ENCODE assay signal across 1 cellular context in the genomic region with DNA sequence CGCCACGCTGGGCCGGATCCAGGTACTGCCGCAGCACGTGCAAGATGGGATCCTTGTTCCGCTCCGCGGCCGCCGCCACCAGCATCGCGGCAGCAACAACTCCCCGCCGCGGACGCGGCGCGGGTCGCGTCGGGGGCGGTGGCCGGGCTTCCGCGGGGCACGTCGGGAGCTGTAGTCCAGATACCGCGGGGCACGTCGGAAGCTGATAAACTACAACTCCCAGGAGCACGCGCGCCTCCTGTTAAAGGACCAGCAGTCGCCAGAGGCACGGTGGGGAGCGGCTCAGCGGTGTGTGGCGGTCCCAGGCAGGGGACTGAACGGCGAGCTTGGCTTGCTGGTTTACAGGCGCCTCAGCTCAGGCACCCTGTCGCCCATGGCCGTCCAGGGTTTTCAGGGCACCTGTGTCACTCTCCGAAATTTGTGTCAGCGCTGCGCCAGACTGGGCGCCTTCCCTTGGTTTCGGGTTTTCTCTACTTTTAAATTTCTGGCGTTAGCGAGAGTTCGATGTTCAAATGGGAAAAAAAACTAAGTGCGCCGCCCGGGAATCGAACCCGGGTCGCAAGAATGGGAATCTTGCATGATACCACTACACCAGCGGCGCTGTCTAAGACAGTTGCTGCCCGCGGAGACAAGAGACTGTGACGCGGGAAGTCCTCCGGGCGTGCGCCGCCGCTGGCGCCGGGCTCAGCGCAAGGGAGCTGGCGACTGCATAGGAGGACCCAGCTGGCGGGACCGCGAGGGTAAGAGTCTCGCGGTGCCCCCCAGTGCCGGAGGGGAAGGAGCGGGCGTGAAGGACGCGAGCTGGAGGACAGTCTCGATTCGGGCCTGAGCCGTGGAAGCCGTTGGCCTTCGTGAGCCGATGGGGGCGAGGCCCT.
A peak's percentile ranks its signal among the peaks of the same experiment; 100 is the strongest.
TF ChIP-seq lines count a peak whose summit lies in the region.

A gene (minus strand): TSS at position 100 of the 875 bp plus-strand sequence. CDS start 15 bp downstream, at position 85.

TF ChIP-seq in WTC11, 78 proteins besides CTCF, POLR2A, EP300 and RAD21 (continued from another document and continues in another):
- TF ChIP-seq, protein P1, sequence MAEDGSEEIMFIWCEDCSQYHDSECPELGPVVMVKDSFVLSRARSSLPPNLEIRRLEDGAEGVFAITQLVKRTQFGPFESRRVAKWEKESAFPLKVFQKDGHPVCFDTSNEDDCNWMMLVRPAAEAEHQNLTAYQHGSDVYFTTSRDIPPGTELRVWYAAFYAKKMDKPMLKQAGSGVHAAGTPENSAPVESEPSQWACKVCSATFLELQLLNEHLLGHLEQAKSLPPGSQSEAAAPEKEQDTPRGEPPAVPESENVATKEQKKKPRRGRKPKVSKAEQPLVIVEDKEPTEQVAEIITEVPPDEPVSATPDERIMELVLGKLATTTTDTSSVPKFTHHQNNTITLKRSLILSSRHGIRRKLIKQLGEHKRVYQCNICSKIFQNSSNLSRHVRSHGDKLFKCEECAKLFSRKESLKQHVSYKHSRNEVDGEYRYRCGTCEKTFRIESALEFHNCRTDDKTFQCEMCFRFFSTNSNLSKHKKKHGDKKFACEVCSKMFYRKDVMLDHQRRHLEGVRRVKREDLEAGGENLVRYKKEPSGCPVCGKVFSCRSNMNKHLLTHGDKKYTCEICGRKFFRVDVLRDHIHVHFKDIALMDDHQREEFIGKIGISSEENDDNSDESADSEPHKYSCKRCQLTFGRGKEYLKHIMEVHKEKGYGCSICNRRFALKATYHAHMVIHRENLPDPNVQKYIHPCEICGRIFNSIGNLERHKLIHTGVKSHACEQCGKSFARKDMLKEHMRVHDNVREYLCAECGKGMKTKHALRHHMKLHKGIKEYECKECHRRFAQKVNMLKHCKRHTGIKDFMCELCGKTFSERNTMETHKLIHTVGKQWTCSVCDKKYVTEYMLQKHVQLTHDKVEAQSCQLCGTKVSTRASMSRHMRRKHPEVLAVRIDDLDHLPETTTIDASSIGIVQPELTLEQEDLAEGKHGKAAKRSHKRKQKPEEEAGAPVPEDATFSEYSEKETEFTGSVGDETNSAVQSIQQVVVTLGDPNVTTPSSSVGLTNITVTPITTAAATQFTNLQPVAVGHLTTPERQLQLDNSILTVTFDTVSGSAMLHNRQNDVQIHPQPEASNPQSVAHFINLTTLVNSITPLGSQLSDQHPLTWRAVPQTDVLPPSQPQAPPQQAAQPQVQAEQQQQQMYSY (CRISPR knock-in tag; IDR thresholded peaks at IDR 0.05), result peak; percentile 1; the same call in 1 of the 2 replicates
- TF ChIP-seq, protein P2, sequence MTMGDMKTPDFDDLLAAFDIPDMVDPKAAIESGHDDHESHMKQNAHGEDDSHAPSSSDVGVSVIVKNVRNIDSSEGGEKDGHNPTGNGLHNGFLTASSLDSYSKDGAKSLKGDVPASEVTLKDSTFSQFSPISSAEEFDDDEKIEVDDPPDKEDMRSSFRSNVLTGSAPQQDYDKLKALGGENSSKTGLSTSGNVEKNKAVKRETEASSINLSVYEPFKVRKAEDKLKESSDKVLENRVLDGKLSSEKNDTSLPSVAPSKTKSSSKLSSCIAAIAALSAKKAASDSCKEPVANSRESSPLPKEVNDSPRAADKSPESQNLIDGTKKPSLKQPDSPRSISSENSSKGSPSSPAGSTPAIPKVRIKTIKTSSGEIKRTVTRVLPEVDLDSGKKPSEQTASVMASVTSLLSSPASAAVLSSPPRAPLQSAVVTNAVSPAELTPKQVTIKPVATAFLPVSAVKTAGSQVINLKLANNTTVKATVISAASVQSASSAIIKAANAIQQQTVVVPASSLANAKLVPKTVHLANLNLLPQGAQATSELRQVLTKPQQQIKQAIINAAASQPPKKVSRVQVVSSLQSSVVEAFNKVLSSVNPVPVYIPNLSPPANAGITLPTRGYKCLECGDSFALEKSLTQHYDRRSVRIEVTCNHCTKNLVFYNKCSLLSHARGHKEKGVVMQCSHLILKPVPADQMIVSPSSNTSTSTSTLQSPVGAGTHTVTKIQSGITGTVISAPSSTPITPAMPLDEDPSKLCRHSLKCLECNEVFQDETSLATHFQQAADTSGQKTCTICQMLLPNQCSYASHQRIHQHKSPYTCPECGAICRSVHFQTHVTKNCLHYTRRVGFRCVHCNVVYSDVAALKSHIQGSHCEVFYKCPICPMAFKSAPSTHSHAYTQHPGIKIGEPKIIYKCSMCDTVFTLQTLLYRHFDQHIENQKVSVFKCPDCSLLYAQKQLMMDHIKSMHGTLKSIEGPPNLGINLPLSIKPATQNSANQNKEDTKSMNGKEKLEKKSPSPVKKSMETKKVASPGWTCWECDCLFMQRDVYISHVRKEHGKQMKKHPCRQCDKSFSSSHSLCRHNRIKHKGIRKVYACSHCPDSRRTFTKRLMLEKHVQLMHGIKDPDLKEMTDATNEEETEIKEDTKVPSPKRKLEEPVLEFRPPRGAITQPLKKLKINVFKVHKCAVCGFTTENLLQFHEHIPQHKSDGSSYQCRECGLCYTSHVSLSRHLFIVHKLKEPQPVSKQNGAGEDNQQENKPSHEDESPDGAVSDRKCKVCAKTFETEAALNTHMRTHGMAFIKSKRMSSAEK (CRISPR knock-in tag; IDR thresholded peaks at IDR 0.05; ENCODE audit: borderline replicate concordance), result no peak
- TF ChIP-seq, protein P3, sequence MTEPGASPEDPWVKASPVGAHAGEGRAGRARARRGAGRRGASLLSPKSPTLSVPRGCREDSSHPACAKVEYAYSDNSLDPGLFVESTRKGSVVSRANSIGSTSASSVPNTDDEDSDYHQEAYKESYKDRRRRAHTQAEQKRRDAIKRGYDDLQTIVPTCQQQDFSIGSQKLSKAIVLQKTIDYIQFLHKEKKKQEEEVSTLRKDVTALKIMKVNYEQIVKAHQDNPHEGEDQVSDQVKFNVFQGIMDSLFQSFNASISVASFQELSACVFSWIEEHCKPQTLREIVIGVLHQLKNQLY (CRISPR knock-in tag; IDR thresholded peaks at IDR 0.05), result no peak
- TF ChIP-seq SP1 (CRISPR knock-in tag; conservative IDR thresholded peaks at IDR 0.05) (peak; percentile 58; the same call in 1 of the 2 replicates), JUN (CRISPR knock-in tag; IDR thresholded peaks at IDR 0.05) (0 out of 2 replicates have a peak, but pooled peaks have one; percentile 63), KAT7 (CRISPR knock-in tag; IDR thresholded peaks at IDR 0.05; ENCODE audit: borderline replicate concordance) (no peak; the same call in 1 of the 2 replicates), MYBL2 (CRISPR knock-in tag; IDR thresholded peaks at IDR 0.05) (no peak), GABPB1 (CRISPR knock-in tag; IDR thresholded peaks at IDR 0.05) (peak; percentile 62; the same call in 1 of the 2 replicates), RORB (CRISPR knock-in tag; IDR thresholded peaks at IDR 0.05) (no peak), FOXJ3 (CRISPR knock-in tag; IDR thresholded peaks at IDR 0.05; ENCODE audit: borderline replicate concordance) (no peak), SOX15 (CRISPR knock-in tag; IDR thresholded peaks at IDR 0.05) (no peak), ZBTB21 (CRISPR knock-in tag; IDR thresholded peaks at IDR 0.05; ENCODE audit: borderline replicate concordance) (no peak), ZNF121 (CRISPR knock-in tag; IDR thresholded peaks at IDR 0.05) (no peak), GRHL2 (CRISPR knock-in tag; IDR thresholded peaks at IDR 0.05; ENCODE audit: insufficient replicate concordance, severe bottlenecking) (no peak), RELA (CRISPR knock-in tag; IDR thresholded peaks at IDR 0.05; ENCODE audit: borderline replicate concordance) (no peak), HMGA2 (CRISPR knock-in tag; IDR thresholded peaks at IDR 0.05) (peak; percentile 58; the same call in 1 of the 2 replicates), GTF2I (CRISPR knock-in tag; conservative IDR thresholded peaks at IDR 0.05) (no peak), ETV6 (CRISPR knock-in tag; IDR thresholded peaks at IDR 0.05) (peak; percentile 75), ZNF232 (CRISPR knock-in tag; IDR thresholded peaks at IDR 0.05) (no peak), ZNF423 (CRISPR knock-in tag; IDR thresholded peaks at IDR 0.05) (no peak), ZNF671 (CRISPR knock-in tag; IDR thresholded peaks at IDR 0.05) (no peak), NFYB (CRISPR knock-in tag; conservative IDR thresholded peaks at IDR 0.05; ENCODE audit: low read depth) (no peak), ZNF219 (CRISPR knock-in tag; IDR thresholded peaks at IDR 0.05; ENCODE audit: borderline replicate concordance) (peak; percentile 87; the same call in 1 of the 2 replicates), TEAD1 (CRISPR knock-in tag; IDR thresholded peaks at IDR 0.05) (peak; percentile 68; the same call in 1 of the 2 replicates), TP53 (CRISPR knock-in tag; IDR thresholded peaks at IDR 0.05) (no peak; the same call in 1 of the 2 replicates), TCF7 (CRISPR knock-in tag; IDR thresholded peaks at IDR 0.05; ENCODE audit: low read depth) (no peak)
- TF ChIP-seq, protein P4, sequence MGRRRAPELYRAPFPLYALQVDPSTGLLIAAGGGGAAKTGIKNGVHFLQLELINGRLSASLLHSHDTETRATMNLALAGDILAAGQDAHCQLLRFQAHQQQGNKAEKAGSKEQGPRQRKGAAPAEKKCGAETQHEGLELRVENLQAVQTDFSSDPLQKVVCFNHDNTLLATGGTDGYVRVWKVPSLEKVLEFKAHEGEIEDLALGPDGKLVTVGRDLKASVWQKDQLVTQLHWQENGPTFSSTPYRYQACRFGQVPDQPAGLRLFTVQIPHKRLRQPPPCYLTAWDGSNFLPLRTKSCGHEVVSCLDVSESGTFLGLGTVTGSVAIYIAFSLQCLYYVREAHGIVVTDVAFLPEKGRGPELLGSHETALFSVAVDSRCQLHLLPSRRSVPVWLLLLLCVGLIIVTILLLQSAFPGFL (CRISPR knock-in tag; IDR thresholded peaks at IDR 0.05; ENCODE audit: borderline replicate concordance), result no peak
- TF ChIP-seq, protein P5, sequence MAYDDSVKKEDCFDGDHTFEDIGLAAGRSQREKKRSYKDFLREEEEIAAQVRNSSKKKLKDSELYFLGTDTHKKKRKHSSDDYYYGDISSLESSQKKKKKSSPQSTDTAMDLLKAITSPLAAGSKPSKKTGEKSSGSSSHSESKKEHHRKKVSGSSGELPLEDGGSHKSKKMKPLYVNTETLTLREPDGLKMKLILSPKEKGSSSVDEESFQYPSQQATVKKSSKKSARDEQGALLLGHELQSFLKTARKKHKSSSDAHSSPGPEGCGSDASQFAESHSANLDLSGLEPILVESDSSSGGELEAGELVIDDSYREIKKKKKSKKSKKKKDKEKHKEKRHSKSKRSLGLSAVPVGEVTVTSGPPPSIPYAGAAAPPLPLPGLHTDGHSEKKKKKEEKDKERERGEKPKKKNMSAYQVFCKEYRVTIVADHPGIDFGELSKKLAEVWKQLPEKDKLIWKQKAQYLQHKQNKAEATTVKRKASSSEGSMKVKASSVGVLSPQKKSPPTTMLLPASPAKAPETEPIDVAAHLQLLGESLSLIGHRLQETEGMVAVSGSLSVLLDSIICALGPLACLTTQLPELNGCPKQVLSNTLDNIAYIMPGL (CRISPR knock-in tag; IDR thresholded peaks at IDR 0.05), result peak; percentile 63
- TF ChIP-seq, protein P6, sequence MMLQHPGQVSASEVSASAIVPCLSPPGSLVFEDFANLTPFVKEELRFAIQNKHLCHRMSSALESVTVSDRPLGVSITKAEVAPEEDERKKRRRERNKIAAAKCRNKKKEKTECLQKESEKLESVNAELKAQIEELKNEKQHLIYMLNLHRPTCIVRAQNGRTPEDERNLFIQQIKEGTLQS (CRISPR knock-in tag; conservative IDR thresholded peaks at IDR 0.05), result no peak
- TF ChIP-seq, protein P7, sequence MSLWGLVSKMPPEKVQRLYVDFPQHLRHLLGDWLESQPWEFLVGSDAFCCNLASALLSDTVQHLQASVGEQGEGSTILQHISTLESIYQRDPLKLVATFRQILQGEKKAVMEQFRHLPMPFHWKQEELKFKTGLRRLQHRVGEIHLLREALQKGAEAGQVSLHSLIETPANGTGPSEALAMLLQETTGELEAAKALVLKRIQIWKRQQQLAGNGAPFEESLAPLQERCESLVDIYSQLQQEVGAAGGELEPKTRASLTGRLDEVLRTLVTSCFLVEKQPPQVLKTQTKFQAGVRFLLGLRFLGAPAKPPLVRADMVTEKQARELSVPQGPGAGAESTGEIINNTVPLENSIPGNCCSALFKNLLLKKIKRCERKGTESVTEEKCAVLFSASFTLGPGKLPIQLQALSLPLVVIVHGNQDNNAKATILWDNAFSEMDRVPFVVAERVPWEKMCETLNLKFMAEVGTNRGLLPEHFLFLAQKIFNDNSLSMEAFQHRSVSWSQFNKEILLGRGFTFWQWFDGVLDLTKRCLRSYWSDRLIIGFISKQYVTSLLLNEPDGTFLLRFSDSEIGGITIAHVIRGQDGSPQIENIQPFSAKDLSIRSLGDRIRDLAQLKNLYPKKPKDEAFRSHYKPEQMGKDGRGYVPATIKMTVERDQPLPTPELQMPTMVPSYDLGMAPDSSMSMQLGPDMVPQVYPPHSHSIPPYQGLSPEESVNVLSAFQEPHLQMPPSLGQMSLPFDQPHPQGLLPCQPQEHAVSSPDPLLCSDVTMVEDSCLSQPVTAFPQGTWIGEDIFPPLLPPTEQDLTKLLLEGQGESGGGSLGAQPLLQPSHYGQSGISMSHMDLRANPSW (CRISPR knock-in tag; conservative IDR thresholded peaks at IDR 0.05; ENCODE audit: low read depth), result no peak
- TF ChIP-seq, protein P8, sequence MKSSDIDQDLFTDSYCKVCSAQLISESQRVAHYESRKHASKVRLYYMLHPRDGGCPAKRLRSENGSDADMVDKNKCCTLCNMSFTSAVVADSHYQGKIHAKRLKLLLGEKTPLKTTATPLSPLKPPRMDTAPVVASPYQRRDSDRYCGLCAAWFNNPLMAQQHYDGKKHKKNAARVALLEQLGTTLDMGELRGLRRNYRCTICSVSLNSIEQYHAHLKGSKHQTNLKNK (CRISPR knock-in tag; IDR thresholded peaks at IDR 0.05), result no peak
- TF ChIP-seq, protein P9, sequence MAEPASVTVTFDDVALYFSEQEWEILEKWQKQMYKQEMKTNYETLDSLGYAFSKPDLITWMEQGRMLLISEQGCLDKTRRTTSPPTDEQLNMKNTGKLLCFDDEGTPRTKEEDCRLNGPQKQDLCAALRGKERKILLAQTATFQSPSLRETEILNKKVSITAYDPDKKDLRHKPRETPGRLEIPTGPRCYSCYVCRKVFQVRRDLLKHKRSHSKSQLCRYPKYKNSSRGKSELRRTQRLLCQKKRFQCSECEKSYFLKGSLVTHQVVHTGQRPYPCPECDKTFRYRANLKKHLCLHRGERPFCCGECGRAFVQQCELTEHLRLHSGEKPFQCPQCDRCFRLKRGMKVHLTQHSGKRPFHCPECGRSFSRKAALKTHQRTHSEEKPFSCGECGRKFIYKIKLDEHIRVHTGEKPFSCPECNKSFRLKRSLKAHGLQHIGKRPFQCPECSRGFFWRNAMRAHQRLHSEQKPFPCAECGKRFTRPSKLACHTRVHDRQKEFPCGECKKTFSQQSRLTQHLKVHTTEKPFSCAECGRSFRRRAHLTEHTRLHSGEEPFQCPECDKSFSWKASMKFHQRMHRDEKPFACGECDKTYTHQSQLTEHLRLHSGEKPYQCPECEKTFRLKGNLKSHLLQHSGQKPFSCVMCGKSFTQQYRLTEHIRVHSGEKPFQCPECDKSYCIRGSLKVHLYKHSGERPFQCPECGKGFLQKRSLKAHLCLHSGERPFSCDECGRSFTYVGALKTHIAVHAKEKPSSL (CRISPR knock-in tag; conservative IDR thresholded peaks at IDR 0.05), result no peak
- TF ChIP-seq, protein P10, sequence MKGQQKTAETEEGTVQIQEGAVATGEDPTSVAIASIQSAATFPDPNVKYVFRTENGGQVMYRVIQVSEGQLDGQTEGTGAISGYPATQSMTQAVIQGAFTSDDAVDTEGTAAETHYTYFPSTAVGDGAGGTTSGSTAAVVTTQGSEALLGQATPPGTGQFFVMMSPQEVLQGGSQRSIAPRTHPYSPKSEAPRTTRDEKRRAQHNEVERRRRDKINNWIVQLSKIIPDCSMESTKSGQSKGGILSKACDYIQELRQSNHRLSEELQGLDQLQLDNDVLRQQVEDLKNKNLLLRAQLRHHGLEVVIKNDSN (CRISPR knock-in tag; IDR thresholded peaks at IDR 0.05), result 0 out of 2 replicates have a peak, but pooled peaks have one; percentile 50
- TF ChIP-seq, protein P11, sequence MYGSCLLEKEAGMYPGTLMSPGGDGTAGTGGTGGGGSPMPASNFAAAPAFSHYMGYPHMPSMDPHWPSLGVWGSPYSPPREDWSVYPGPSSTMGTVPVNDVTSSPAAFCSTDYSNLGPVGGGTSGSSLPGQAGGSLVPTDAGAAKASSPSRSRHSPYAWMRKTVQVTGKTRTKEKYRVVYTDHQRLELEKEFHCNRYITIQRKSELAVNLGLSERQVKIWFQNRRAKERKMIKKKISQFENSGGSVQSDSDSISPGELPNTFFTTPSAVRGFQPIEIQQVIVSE (CRISPR knock-in tag; IDR thresholded peaks at IDR 0.05; ENCODE audit: borderline replicate concordance), result no peak
